ENCODE assay signal across 28 cellular contexts in the genomic region with DNA sequence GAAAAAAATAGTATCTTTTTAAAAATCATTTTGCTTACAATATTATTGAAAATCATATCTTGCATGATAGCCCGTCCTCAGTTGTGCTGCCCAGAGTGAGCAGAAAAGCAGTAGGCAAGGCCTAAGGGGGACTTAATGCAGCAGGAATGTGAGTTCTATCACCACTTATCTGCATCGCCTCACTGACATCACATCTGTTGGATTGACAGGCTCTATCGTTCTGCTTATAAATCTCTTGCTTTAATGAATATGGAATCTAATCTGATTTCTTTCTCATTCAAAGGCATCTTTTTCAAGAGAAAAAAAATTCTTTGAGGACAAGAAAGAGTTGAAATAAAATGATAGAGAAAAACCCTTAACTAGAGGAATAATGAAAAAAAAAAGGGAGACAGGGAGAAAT.
"Had no signal": no experiment of that assay in that cellular context is flagged by ENCODE, and none has a peak within 500 bp of the region (broad histone marks: within the 10 kb centered on the region; RNA-seq: fewer than 3 reads in every experiment).

No MANE protein-coding gene starts in this region.

- H3K36me3 ChIP-seq: stomach, suprapubic skin, thoracic aorta, thyroid gland, tibial artery, tibial nerve, transverse colon, upper lobe of left lung, upper lobe of right lung, uterus, vagina had no signal

- H3K9me3 Mint-ChIP-seq: stimulated activated effector memory CD8-positive, alpha-beta T cell treated with anti-CD3 and anti-CD28 coated beads, Interleukin-12 subunit alpha, Interleukin-12 subunit beta, amount 100 ng/mL, for 72 hours; stimulated activated memory B cell treated with anti-CD40 and anti-IgM and Interleukin-4, amounts not matched to agents 10 μg/mL and 1 μg/mL and 100 μg/mL, for 72 hours; stimulated activated naive B cell treated with anti-CD40 and anti-IgM and Interleukin-4, amounts not matched to agents 10 μg/mL and 1 μg/mL and 100 μg/mL, for 72 hours; stimulated activated naive CD8-positive, alpha-beta T cell treated with anti-CD3 and anti-CD28 coated beads, Interleukin-15, amount 100 ng/mL, for 72 hours; stimulated activated naive CD8-positive, alpha-beta T cell treated with anti-CD3 and anti-CD28 coated beads, Interleukin-15, Interleukin-2, amounts not matched to agents 100 ng/mL and 50 ng/mL, for 24 hours; type B pancreatic cell had no signal

- DNase-seq: stimulated activated CD4-positive, alpha-beta T cell treated with anti-CD3 and anti-CD28 coated beads, Interleukin-2, amount 100 ng/mL, for 48 hours; stimulated activated CD4-positive, alpha-beta T cell treated with anti-CD3 and anti-CD28 coated beads, Interleukin-4, amount 100 ng/mL, for 1 hour; stimulated activated CD4-positive, alpha-beta T cell treated with anti-CD3 and anti-CD28 coated beads, Interleukin-4, amount 100 ng/mL, for 24 hours; stimulated activated CD4-positive, alpha-beta T cell treated with anti-CD3 and anti-CD28 coated beads, Interleukin-4, amount 100 ng/mL, for 4 hours; stimulated activated CD8-positive, alpha-beta memory T cell treated with anti-CD3 and anti-CD28 coated beads, Interleukin-4, amount 100 ng/mL, for 48 hours; stimulated activated naive B cell treated with anti-CD40 and anti-IgM and Interleukin-4, amounts not matched to agents 10 μg/mL and 1 μg/mL and 100 μg/mL, for 72 hours; stimulated activated naive CD4-positive, alpha-beta T cell; stimulated activated naive CD4-positive, alpha-beta T cell treated with Interleukin-2 at 50 U/mL for 16 hours; stimulated activated naive CD8-positive, alpha-beta T cell treated with anti-CD3 and anti-CD28 coated beads, Interleukin-15, amount 100 ng/mL, for 72 hours; stimulated activated naive CD8-positive, alpha-beta T cell treated with anti-CD3 and anti-CD28 coated beads, Interleukin-15, Interleukin-2, amounts not matched to agents 100 U/mL and 50 U/mL, for 24 hours; stomach; substantia nigra; testis; thyroid gland; tibial artery; transverse colon; trophoblast cell; upper lobe of left lung; upper lobe of right lung; uterus had no signal

- H3K27me3 Mint-ChIP-seq: stimulated activated memory B cell treated with anti-CD40 and anti-IgM and Interleukin-4, amounts not matched to agents 10 μg/mL and 1 μg/mL and 100 μg/mL, for 72 hours; stimulated activated naive B cell treated with anti-CD40 and anti-IgM and Interleukin-4, amounts not matched to agents 10 μg/mL and 1 μg/mL and 100 μg/mL, for 72 hours; stimulated activated naive CD8-positive, alpha-beta T cell treated with anti-CD3 and anti-CD28 coated beads, Interleukin-15, amount 100 ng/mL, for 72 hours; stimulated activated naive CD8-positive, alpha-beta T cell treated with anti-CD3 and anti-CD28 coated beads, Interleukin-15, Interleukin-2, amounts not matched to agents 100 ng/mL and 50 ng/mL, for 24 hours; type B pancreatic cell had no signal

- ATAC-seq: stimulated activated effector memory CD8-positive, alpha-beta T cell treated with anti-CD3 and anti-CD28 coated beads, Interleukin-12 subunit alpha, Interleukin-12 subunit beta, amount 100 ng/mL, for 72 hours; stimulated activated memory B cell treated with anti-CD40 and anti-IgM and Interleukin-4, amounts not matched to agents 10 μg/mL and 1 μg/mL and 100 μg/mL, for 72 hours; stimulated activated naive B cell treated with anti-CD40 and anti-IgM and Interleukin-4, amounts not matched to agents 10 μg/mL and 1 μg/mL and 100 μg/mL, for 72 hours; stimulated activated naive CD8-positive, alpha-beta T cell treated with anti-CD3 and anti-CD28 coated beads, Interleukin-15, amount 100 ng/mL, for 72 hours; stimulated activated naive CD8-positive, alpha-beta T cell treated with anti-CD3 and anti-CD28 coated beads, Interleukin-15, Interleukin-2, amounts not matched to agents 100 U/mL and 50 U/mL, for 24 hours; upper lobe of right lung had no signal

- H3K4me3 ChIP-seq: stomach, suprapubic skin, testis, thoracic aorta, thyroid gland, tibial artery, tibial nerve, transverse colon, upper lobe of left lung, upper lobe of right lung, uterus, vagina had no signal

- H3K4me1 ChIP-seq: stomach, suprapubic skin, testis, thyroid gland, tibial artery, tibial nerve, transverse colon, upper lobe of left lung, upper lobe of right lung, uterus, vagina had no signal

- H3K27ac Mint-ChIP-seq: stimulated activated effector memory CD8-positive, alpha-beta T cell treated with anti-CD3 and anti-CD28 coated beads, Interleukin-12 subunit alpha, Interleukin-12 subunit beta, amount 100 ng/mL, for 72 hours; stimulated activated memory B cell treated with anti-CD40 and anti-IgM and Interleukin-4, amounts not matched to agents 10 μg/mL and 1 μg/mL and 100 μg/mL, for 72 hours; stimulated activated naive B cell treated with anti-CD40 and anti-IgM and Interleukin-4, amounts not matched to agents 10 μg/mL and 1 μg/mL and 100 μg/mL, for 72 hours; stimulated activated naive CD8-positive, alpha-beta T cell treated with anti-CD3 and anti-CD28 coated beads, Interleukin-15, amount 100 ng/mL, for 72 hours; stimulated activated naive CD8-positive, alpha-beta T cell treated with anti-CD3 and anti-CD28 coated beads, Interleukin-15, Interleukin-2, amounts not matched to agents 100 ng/mL and 50 ng/mL, for 24 hours; type B pancreatic cell had no signal

- H3K4me1 Mint-ChIP-seq: stimulated activated effector memory CD8-positive, alpha-beta T cell treated with anti-CD3 and anti-CD28 coated beads, Interleukin-12 subunit alpha, Interleukin-12 subunit beta, amount 100 ng/mL, for 72 hours; stimulated activated memory B cell treated with anti-CD40 and anti-IgM and Interleukin-4, amounts not matched to agents 10 μg/mL and 1 μg/mL and 100 μg/mL, for 72 hours; stimulated activated naive B cell treated with anti-CD40 and anti-IgM and Interleukin-4, amounts not matched to agents 10 μg/mL and 1 μg/mL and 100 μg/mL, for 72 hours; stimulated activated naive CD8-positive, alpha-beta T cell treated with anti-CD3 and anti-CD28 coated beads, Interleukin-15, amount 100 ng/mL, for 72 hours had no signal

- H3K27me3 ChIP-seq: stomach, suprapubic skin, testis, thyroid gland, tibial artery, tibial nerve, transverse colon, upper lobe of left lung, upper lobe of right lung, uterus, vagina had no signal

- H3K36me3 Mint-ChIP-seq: stimulated activated effector memory CD8-positive, alpha-beta T cell treated with anti-CD3 and anti-CD28 coated beads, Interleukin-12 subunit alpha, Interleukin-12 subunit beta, amount 100 ng/mL, for 72 hours; stimulated activated memory B cell treated with anti-CD40 and anti-IgM and Interleukin-4, amounts not matched to agents 10 μg/mL and 1 μg/mL and 100 μg/mL, for 72 hours; stimulated activated naive B cell treated with anti-CD40 and anti-IgM and Interleukin-4, amounts not matched to agents 10 μg/mL and 1 μg/mL and 100 μg/mL, for 72 hours; type B pancreatic cell had no signal

- H3K9me3 ChIP-seq: stomach, suprapubic skin, testis, thoracic aorta, thyroid gland, tibial artery, tibial nerve, transverse colon, upper lobe of left lung, upper lobe of right lung, uterus, vagina had no signal

- H3K4me3 Mint-ChIP-seq: stimulated activated effector memory CD8-positive, alpha-beta T cell treated with anti-CD3 and anti-CD28 coated beads, Interleukin-12 subunit alpha, Interleukin-12 subunit beta, amount 100 ng/mL, for 72 hours; stimulated activated memory B cell treated with anti-CD40 and anti-IgM and Interleukin-4, amounts not matched to agents 10 μg/mL and 1 μg/mL and 100 μg/mL, for 72 hours; stimulated activated naive B cell treated with anti-CD40 and anti-IgM and Interleukin-4, amounts not matched to agents 10 μg/mL and 1 μg/mL and 100 μg/mL, for 72 hours; stimulated activated naive CD8-positive, alpha-beta T cell treated with anti-CD3 and anti-CD28 coated beads, Interleukin-15, amount 100 ng/mL, for 72 hours; stimulated activated naive CD8-positive, alpha-beta T cell treated with anti-CD3 and anti-CD28 coated beads, Interleukin-15, Interleukin-2, amounts not matched to agents 100 ng/mL and 50 ng/mL, for 24 hours; type B pancreatic cell had no signal

- H3K27ac ChIP-seq: stomach, suprapubic skin, testis, thoracic aorta, thyroid gland, tibial artery, tibial nerve, transverse colon, upper lobe of left lung, upper lobe of right lung, uterus, vagina had no signal
